8 cellular contexts compared by ENCODE assay signal in genomic region chr7:16465469-16466086, GRCh38. TPM values are rescaled to one million over a fixed set of nuclear protein-coding genes. Genes with fewer than 3 reads are reported as not detected.
DNase-seq lines count a peak whose midpoint lies in the region; ATAC-seq and TF ChIP-seq lines count a peak whose summit lies in the region.

Gene SOSTDC1, minus strand, starts transcription at chr7:16465738. Its CDS starts 70 bp downstream, at chr7:16465668.

- ATAC-seq in GM23338 (peak; percentile 90), gastroesophageal sphincter (no peak), HG03175 (IDR thresholded peaks at IDR 0.05; ENCODE audit: unreplicated experiment) (no peak)

- peak within 1 kb of the TSS; percentile 10; the same call in 1 of the 2 replicates for H2AFZ ChIP-seq in GM23338
- no peak within 1 kb of the TSS for H2AFZ ChIP-seq in SK-N-SH (ENCODE audit: low read depth)

- H3K9me2 ChIP-seq in GM23338 (ENCODE audit: insufficient read depth), result no peaks in the 10 kb centered on the region
- H3K9me2 ChIP-seq in SK-N-SH, result no peaks in the 10 kb centered on the region

- H3K9me3 Mint-ChIP-seq in GM23338, result no peaks in the 10 kb centered on the region
- no peaks in the 10 kb centered on the region for H3K9me3 Mint-ChIP-seq in progenitor cell of endocrine pancreas (ENCODE audit: low read depth)
- H3K9me3 Mint-ChIP-seq in endothelial cell (ENCODE audit: unreplicated experiment), result no peaks in the 10 kb centered on the region
- H3K9me3 Mint-ChIP-seq in activated naive CD4-positive, alpha-beta T cell treated with anti-CD3 and anti-CD28 coated beads, Interleukin-2, amount 10 ng/mL, durations not matched to agents 7 days and 5 days, result no peaks in the 10 kb centered on the region

- H3K27me3 Mint-ChIP-seq in GM23338 (ENCODE audit: insufficient read depth, low read depth, poor library complexity) (no peaks in the 10 kb centered on the region), progenitor cell of endocrine pancreas (no peaks in the 10 kb centered on the region), endothelial cell (ENCODE audit: unreplicated experiment) (no peaks in the 10 kb centered on the region)
- no peaks in the 10 kb centered on the region for H3K27me3 Mint-ChIP-seq in activated naive CD4-positive, alpha-beta T cell treated with anti-CD3 and anti-CD28 coated beads, Interleukin-2, amount 10 ng/mL, durations not matched to agents 7 days and 5 days

- POLR2A ChIA-PET in SK-N-SH (lab: Yijun Ruan, JAX), result interaction anchor here (0.6 to 1.0 kb wide), 2 partner anchors 45 to 994 kb away, joined by 3 read pairs; no protein-coding TSS in a partner anchor

- TF ChIP-seq EP300 in SK-N-SH (IDR thresholded peaks at IDR 0.05; ENCODE audit: borderline replicate concordance in 1 of 2, low read depth in 1 of 2, low read length in 1 of 2), result peak in 1 of 2 experiments; percentile 46; a peak in 2 of 4 replicates
- no peak for TF ChIP-seq EP300 in gastroesophageal sphincter (IDR thresholded peaks at IDR 0.05)

- H3K4me1 ChIP-seq in GM23338 (ENCODE audit: insufficient read depth) (peaks cover 31% of the 10 kb centered on the region), SK-N-SH (ENCODE audit: control insufficient read depth in 1 of 2, insufficient read depth in 2 of 2, low read depth in 1 of 2, low read length in 1 of 2) (peaks cover 0 to 9% of the 10 kb centered on the region in 2 experiments; a peak in 2 of 4 replicates), gastroesophageal sphincter (peaks cover 0 to 7% (median 0%) of the 10 kb centered on the region in 3 donors)

- no peaks in the 10 kb centered on the region for H3K36me3 ChIP-seq in GM23338 (ENCODE audit: insufficient read depth)
- no peaks in the 10 kb centered on the region for H3K36me3 ChIP-seq in SK-N-SH (replicated peaks in 1 of 2; ENCODE audit: control insufficient read depth in 1 of 2, insufficient read depth in 2 of 2, low read length in 1 of 2)
- no peaks in the 10 kb centered on the region for H3K36me3 ChIP-seq in gastroesophageal sphincter

- TF ChIP-seq POLR2A in gastroesophageal sphincter (IDR thresholded peaks at IDR 0.05), result no peak

- H4K20me1 ChIP-seq in GM23338 (replicated peaks; ENCODE audit: insufficient read depth), result no peaks in the 10 kb centered on the region
- no peaks in the 10 kb centered on the region for H4K20me1 ChIP-seq in SK-N-SH (ENCODE audit: insufficient read depth)

- no peak within 1 kb of the TSS for H3K9ac ChIP-seq in SK-N-SH

- H3K4me3 ChIP-seq in GM23338 (no peak within 1 kb of the TSS; the same call in 1 of the 2 replicates), SK-N-SH (ENCODE audit: low read depth in 2 of 2, low read length in 1 of 2) (peak within 1 kb of the TSS in 1 of 2 experiments; percentile 33; a peak in 1 of 4 replicates), gastroesophageal sphincter (peak within 1 kb of the TSS; percentile 21 to 30)

- H3K79me2 ChIP-seq in GM23338 (replicated peaks; ENCODE audit: insufficient read depth), result no peaks in the 10 kb centered on the region
- no peaks in the 10 kb centered on the region for H3K79me2 ChIP-seq in SK-N-SH (ENCODE audit: insufficient read depth)

- TF ChIP-seq RAD21 in SK-N-SH (IDR thresholded peaks at IDR 0.05; ENCODE audit: low read length), result no peak; the same call in 1 of the 2 replicates

- peak within 1 kb of the TSS; percentile 89 for H3K27ac Mint-ChIP-seq in GM23338
- peak within 1 kb of the TSS; percentile 82 for H3K27ac Mint-ChIP-seq in progenitor cell of endocrine pancreas
- no peak within 1 kb of the TSS for H3K27ac Mint-ChIP-seq in endothelial cell (ENCODE audit: unreplicated experiment)
- H3K27ac Mint-ChIP-seq in activated naive CD4-positive, alpha-beta T cell treated with anti-CD3 and anti-CD28 coated beads, Interleukin-2, amount 10 ng/mL, durations not matched to agents 7 days and 5 days, result no peak within 1 kb of the TSS

- H3K9me3 ChIP-seq in SK-N-SH, result no peaks in the 10 kb centered on the region
- H3K9me3 ChIP-seq in gastroesophageal sphincter, result no peaks in the 10 kb centered on the region

- 13% methylated on average over 10 of the region's 10 CpGs for WGBS in SK-N-SH (ENCODE audit: low lambda C conversion rate)
- WGBS in gastroesophageal sphincter (ENCODE audit: low coverage in 1 of 2), 2 donors, result 4 to 9% methylated on average over 10 of the region's 10 CpGs

- H3F3A ChIP-seq in GM23338 (replicated peaks; ENCODE audit: low read depth) (no peaks in the 10 kb centered on the region), SK-N-SH (replicated peaks; ENCODE audit: insufficient read depth) (no peaks in the 10 kb centered on the region)

- DNase-seq in GM23338 (ENCODE audit: low spot score), result peak; percentile 62
- DNase-seq in SK-N-SH, result peak; percentile 27
- no peak for DNase-seq in progenitor cell of endocrine pancreas (ENCODE audit: low spot score, unreplicated experiment)
- no peak for DNase-seq in DMS 273 treated with DMSO at 0.1 percent for 48 hours (lab: John Stamatoyannopoulos, UW)
- DNase-seq in endothelial cell (ENCODE audit: low spot score), result no peak
- DNase-seq in activated naive CD4-positive, alpha-beta T cell treated with anti-CD3 and anti-CD28 coated beads, Interleukin-2, amount 10 ng/mL, durations not matched to agents 7 days and 5 days, result no peak

- H3K27ac ChIP-seq in GM23338 (ENCODE audit: low read depth) (peak within 1 kb of the TSS; percentile 33), SK-N-SH (ENCODE audit: low read depth in 2 of 2, low read length in 1 of 2) (peak within 1 kb of the TSS in 1 of 2 experiments; percentile 85; a peak in 2 of 4 replicates), gastroesophageal sphincter (peak within 1 kb of the TSS in 2 of 4 donors; percentile 45 to 56)

- H3K4me2 ChIP-seq in GM23338 (peak within 1 kb of the TSS; percentile 60), SK-N-SH (no peak within 1 kb of the TSS)

- H3K4me3 Mint-ChIP-seq in GM23338, result peak within 1 kb of the TSS; percentile 57
- peak within 1 kb of the TSS; percentile 54 for H3K4me3 Mint-ChIP-seq in progenitor cell of endocrine pancreas (ENCODE audit: low read depth)
- H3K4me3 Mint-ChIP-seq in endothelial cell (ENCODE audit: unreplicated experiment), result no peak within 1 kb of the TSS
- no peak within 1 kb of the TSS for H3K4me3 Mint-ChIP-seq in activated naive CD4-positive, alpha-beta T cell treated with anti-CD3 and anti-CD28 coated beads, Interleukin-2, amount 10 ng/mL, durations not matched to agents 7 days and 5 days

- CTCF ChIA-PET in SK-N-SH (lab: Yijun Ruan, JAX), result interaction anchor here (0.7 to 2.8 kb wide), 8 partner anchors 13 to 453 kb away, joined by 3 to 9 read pairs (median 3); no protein-coding TSS in a partner anchor
- CTCF ChIA-PET in activated naive CD4-positive, alpha-beta T cell treated with anti-CD3 and anti-CD28 coated beads, Interleukin-2, amount 10 ng/mL, durations not matched to agents 7 days and 5 days (lab: Charles Lee), result no interaction called here

- peaks cover 36% of the 10 kb centered on the region for H3K4me1 Mint-ChIP-seq in GM23338
- peaks cover 23% of the 10 kb centered on the region for H3K4me1 Mint-ChIP-seq in progenitor cell of endocrine pancreas (ENCODE audit: low read depth)
- no peaks in the 10 kb centered on the region for H3K4me1 Mint-ChIP-seq in endothelial cell (ENCODE audit: unreplicated experiment)
- no peaks in the 10 kb centered on the region for H3K4me1 Mint-ChIP-seq in activated naive CD4-positive, alpha-beta T cell treated with anti-CD3 and anti-CD28 coated beads, Interleukin-2, amount 10 ng/mL, durations not matched to agents 7 days and 5 days

- TF ChIP-seq CTCF in GM23338 (conservative IDR thresholded peaks at IDR 0.05; ENCODE audit: low read depth in 2 of 2) (no peak), SK-N-SH (IDR thresholded peaks at IDR 0.05) (no peak), gastroesophageal sphincter (IDR thresholded peaks at IDR 0.05) (no peak), progenitor cell of endocrine pancreas (IDR thresholded peaks at IDR 0.05; ENCODE audit: unreplicated experiment) (no peak), endothelial cell (IDR thresholded peaks at IDR 0.05; ENCODE audit: unreplicated experiment) (no peak)

- no peaks in the 10 kb centered on the region for H3K36me3 Mint-ChIP-seq in GM23338 (ENCODE audit: low read depth)
- H3K36me3 Mint-ChIP-seq in progenitor cell of endocrine pancreas (ENCODE audit: insufficient read depth), result no peaks in the 10 kb centered on the region
- H3K36me3 Mint-ChIP-seq in endothelial cell (ENCODE audit: low read depth, unreplicated experiment), result no peaks in the 10 kb centered on the region
- H3K36me3 Mint-ChIP-seq in activated naive CD4-positive, alpha-beta T cell treated with anti-CD3 and anti-CD28 coated beads, Interleukin-2, amount 10 ng/mL, durations not matched to agents 7 days and 5 days, result no peaks in the 10 kb centered on the region

- H3K27me3 ChIP-seq in GM23338 (ENCODE audit: insufficient read depth), result no peaks in the 10 kb centered on the region
- peaks cover 35% of the 10 kb centered on the region for H3K27me3 ChIP-seq in SK-N-SH (ENCODE audit: insufficient read depth)
- H3K27me3 ChIP-seq in gastroesophageal sphincter, result no peaks in the 10 kb centered on the region

TF ChIP-seq in GM23338, 12 proteins besides CTCF, POLR2A, EP300 and RAD21 (continues in another document):
- no peak for TF ChIP-seq POLR2AphosphoS5 (IDR thresholded peaks at IDR 0.05; ENCODE audit: low read depth)

TF ChIP-seq in SK-N-SH, 30 proteins besides CTCF, POLR2A, EP300 and RAD21 (continues in another document):
- peak; percentile 60 for TF ChIP-seq MXI1 (IDR thresholded peaks at IDR 0.05; ENCODE audit: low read depth, low read length)

RNA-seq across cellular contexts. Expression of gene SOSTDC1, which starts in this region (rescaled TPM):
- total RNA-seq in GM23338 (2014; rRNA removed; shearing (Covaris generic)), result 0.70 and 0.76 TPM in 2 replicates
- polyA plus RNA-seq in GM23338 (2016; fragmentation: Nextera tagmentation; extraction: Ambion mirVana) (0.64 and 1.0 TPM in 2 replicates), SK-N-SH (2012; rRNA removed) (0.13 and 0.81 TPM in 2 replicates)
- 0.58 and 0.71 TPM in 2 replicates for polyA plus RNA-seq in SK-N-SH (2012; cell fraction: cytosol; rRNA removed)
- polyA plus RNA-seq in SK-N-SH (2012; cell fraction: nucleus; rRNA removed), result 0.07 and 0.12 TPM in 2 replicates
- total RNA-seq in gastroesophageal sphincter (1 to 10 TPM in 2 of 4 donors, under 1 TPM in 1, not detected in 1; 0.87 to 3.4 (median 3.0) TPM), progenitor cell of endocrine pancreas (0.41 and 0.73 TPM in 2 replicates), endothelial cell (ENCODE audit: unreplicated experiment) (0.18 TPM)

Comparison
In these comparisons a context has a peak if more than half of its experiments do, and no peak if none do; other contexts are left out.
1. Peak in DNase-seq in SK-N-SH; RNA of the gene not detected or under 1 TPM.
2. H3K27ac Mint-ChIP-seq: peak in GM23338 (single experiment) and progenitor cell of endocrine pancreas (single experiment); none in endothelial cell (single experiment) and activated naive CD4-positive, alpha-beta T cell treated with anti-CD3 and anti-CD28 coated beads, Interleukin-2, amount 10 ng/mL, durations not matched to agents 7 days and 5 days (single experiment).
3. H3K4me3 Mint-ChIP-seq: peak in GM23338 (single experiment) and progenitor cell of endocrine pancreas (single experiment); none in endothelial cell (single experiment) and activated naive CD4-positive, alpha-beta T cell treated with anti-CD3 and anti-CD28 coated beads, Interleukin-2, amount 10 ng/mL, durations not matched to agents 7 days and 5 days (single experiment).